14 cellular contexts compared by ENCODE assay signal in the genomic region with DNA sequence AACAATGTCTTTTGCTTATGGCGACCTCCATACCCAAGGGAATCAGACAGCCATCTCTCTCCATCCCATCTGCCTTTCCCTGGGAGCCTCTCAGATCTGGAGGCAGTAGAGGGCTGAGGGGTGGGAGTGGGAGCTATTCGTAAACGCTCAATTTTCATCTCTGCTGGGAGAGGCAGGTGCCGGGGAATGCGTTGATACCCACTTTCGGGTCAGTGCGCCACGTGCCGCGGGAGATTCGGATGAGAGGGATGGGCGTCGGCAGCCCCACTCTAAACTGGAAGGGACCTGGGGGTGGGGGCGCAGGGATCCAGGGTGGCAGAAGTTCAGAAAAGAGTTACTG. TPM values are rescaled to one million over a fixed set of nuclear protein-coding genes. Genes with fewer than 3 reads are reported as not detected.
A peak's percentile ranks its signal among the peaks of the same experiment; 100 is the strongest.
DNase-seq lines count a peak whose midpoint lies in the region; ATAC-seq and TF ChIP-seq lines count a peak whose summit lies in the region.
"Had no signal": no experiment of that assay in that cellular context is flagged by ENCODE, and none has a peak within 500 bp of the region (broad histone marks: within the 10 kb centered on the region; RNA-seq: fewer than 3 reads in every experiment).

No MANE protein-coding gene starts in this region.

- H3K4me1 Mint-ChIP-seq in MCF 10A (ENCODE audit: insufficient read depth, unreplicated experiment), result peaks cover 5% of the 10 kb centered on the region

- no peaks in the 10 kb centered on the region for H3K36me3 ChIP-seq in mammary epithelial cell (ENCODE audit: insufficient read depth, low read length)
- H3K36me3 ChIP-seq in ascending aorta, result no peaks in the 10 kb centered on the region
- no peaks in the 10 kb centered on the region for H3K36me3 ChIP-seq in tibial nerve

- CTCF ChIA-PET in MCF 10A (lab: Yijun Ruan, JAX) (interaction anchor here (0.6 to 25.6 kb wide), 4 partner anchors 214 to 477 kb away, joined by 4 to 1064 read pairs (median 6); no protein-coding TSS in a partner anchor), mammary epithelial cell (lab: Charles Lee; ENCODE audit: low non-redundant PET) (no interaction called here)

- TF ChIP-seq EP300 in tibial nerve (IDR thresholded peaks at IDR 0.05), result no peak

- H3K27ac ChIP-seq in mammary epithelial cell (ENCODE audit: insufficient read depth, low read depth, low read length), result no peak overlapping the region
- H3K27ac ChIP-seq in ascending aorta, result peak overlapping the region in 1 of 2 donors; percentile 64
- peak overlapping the region in 1 of 4 donors; percentile 74 for H3K27ac ChIP-seq in tibial nerve
- H3K27ac ChIP-seq: SK-N-MC had no signal

- no peak overlapping the region for H3K4me2 ChIP-seq in mammary epithelial cell (ENCODE audit: insufficient read depth, low read depth, low read length)

- WGBS in mammary epithelial cell (ENCODE audit: low coverage, missing lambda C conversion rate), result 1% methylated on average over 13 of the region's 14 CpGs
- 27 to 35% methylated on average over 14 of the region's 14 CpGs for WGBS in tibial nerve, 2 donors

- H3K27me3 Mint-ChIP-seq in MCF 10A (ENCODE audit: insufficient read depth, unreplicated experiment), result peaks cover 73% of the 10 kb centered on the region

- no peak overlapping the region for H3K9ac ChIP-seq in mammary epithelial cell (ENCODE audit: insufficient read depth, low read length)

- no peaks in the 10 kb centered on the region for H4K20me1 ChIP-seq in mammary epithelial cell (ENCODE audit: insufficient read depth, low read length)

- H3K9me3 Mint-ChIP-seq in MCF 10A (ENCODE audit: unreplicated experiment), result no peaks in the 10 kb centered on the region
- H3K9me3 Mint-ChIP-seq: naive thymus-derived CD4-positive, alpha-beta T cell had no signal

- H3K27me3 ChIP-seq in mammary epithelial cell (ENCODE audit: insufficient read depth, low read length), result peaks cover 37% of the 10 kb centered on the region
- no peaks in the 10 kb centered on the region for H3K27me3 ChIP-seq in ascending aorta
- peaks cover 0 to 37% of the 10 kb centered on the region in 2 donors for H3K27me3 ChIP-seq in tibial nerve

- BruUV-seq in MCF 10A (replicated peaks; lab: Mats Ljungman, UMichigan), result no TSS peak
- no TSS peak for BruUV-seq in mammary epithelial cell (replicated peaks; lab: Mats Ljungman, UMichigan)

- H3K9me3 ChIP-seq in mammary epithelial cell (replicated peaks; ENCODE audit: insufficient read depth, low read length) (no peaks in the 10 kb centered on the region), ascending aorta (no peaks in the 10 kb centered on the region), tibial nerve (no peaks in the 10 kb centered on the region)

- no peak for ATAC-seq in GM21381 (IDR thresholded peaks at IDR 0.05; ENCODE audit: unreplicated experiment)
- ATAC-seq: naive thymus-derived CD4-positive, alpha-beta T cell had no signal

- H3K36me3 Mint-ChIP-seq in MCF 10A (ENCODE audit: insufficient read depth, unreplicated experiment), result no peaks in the 10 kb centered on the region
- H3K36me3 Mint-ChIP-seq: naive thymus-derived CD4-positive, alpha-beta T cell had no signal

- dilution Hi-C loops in mammary epithelial cell (cut with HindIII; ENCODE audit: low sequenced_read_pairs), result loop anchor here (5.0 kb wide), 1 partner anchor 430 kb away; no protein-coding TSS in a partner anchor

- peak overlapping the region; percentile 55 for H3K4me3 Mint-ChIP-seq in MCF 10A (ENCODE audit: unreplicated experiment)

- POLR2A ChIA-PET in MCF 10A (lab: Yijun Ruan, JAX), result interaction anchor here (0.6 to 0.7 kb wide), 2 partner anchors 11 to 860 kb away, joined by 3 to 4 read pairs; no protein-coding TSS in a partner anchor

- H3K27ac Mint-ChIP-seq in MCF 10A (ENCODE audit: low read depth, unreplicated experiment), result no peak overlapping the region
- H3K27ac Mint-ChIP-seq: naive thymus-derived CD4-positive, alpha-beta T cell had no signal

- in situ Hi-C loops in mammary epithelial cell (cut with MboI; ENCODE audit: low sequenced_read_pairs in 2 of 2) (loop anchor here (5.0 to 10.0 kb wide), 2 partner anchors 440 to 468 kb away; no protein-coding TSS in a partner anchor), G401 (cut with HindIII; ENCODE audit: low sequenced_read_pairs) (loop anchor here (25.0 kb wide), 1 partner anchor 435 kb away; no protein-coding TSS in a partner anchor)

- intact Hi-C loops in MCF 10A (cut with micrococcal nuclease) (loop anchor here (1.0 kb wide), 1 partner anchor 37 kb away; no protein-coding TSS in a partner anchor), mammary epithelial cell (cut with micrococcal nuclease) (loop anchor here (1.0 kb wide), 2 partner anchors 37 to 214 kb away; no protein-coding TSS in a partner anchor), ascending aorta (cut with DNase I) (loop anchor here (5.0 kb wide), 1 partner anchor 110 kb away; no protein-coding TSS in a partner anchor)

- H3K79me2 ChIP-seq in mammary epithelial cell (ENCODE audit: insufficient read depth, low read length), result no peaks in the 10 kb centered on the region

- no peak overlapping the region for H3K4me3 ChIP-seq in mammary epithelial cell (replicated peaks in 1 of 3; ENCODE audit: insufficient read depth in 1 of 3, low read depth in 2 of 3, low read length in 3 of 3)
- peak overlapping the region; percentile 51 to 83 for H3K4me3 ChIP-seq in ascending aorta
- peak overlapping the region in 3 of 4 donors; percentile 27 to 60 (median 59) for H3K4me3 ChIP-seq in tibial nerve
- H3K4me3 ChIP-seq: SK-N-MC had no signal

- no peak for TF ChIP-seq POLR2A in tibial nerve (IDR thresholded peaks at IDR 0.05)

- no peak for DNase-seq in MCF 10A (ENCODE audit: unreplicated experiment)
- DNase-seq in mammary epithelial cell, result no peak
- no peak for DNase-seq in ascending aorta (ENCODE audit: low spot score in 2 of 2)
- peak; percentile 5 for DNase-seq in midbrain (lab: John Stamatoyannopoulos, UW)
- DNase-seq in tibial nerve (ENCODE audit: low spot score in 2 of 2), result no peak
- no peak for DNase-seq in G401 (ENCODE audit: low spot score)
- no peak for DNase-seq in DMS53 (lab: John Stamatoyannopoulos, UW)
- DNase-seq: activated CD4-positive, alpha-beta T cell treated with anti-CD3 and anti-CD28 coated beads for 4 hours; effector memory CD4-positive, alpha-beta T cell; naive thymus-derived CD4-positive, alpha-beta T cell; NCI-H510A treated with DMSO at 0.1 percent for 48 hours; stimulated activated naive CD4-positive, alpha-beta T cell treated with Interleukin-2 at 50 U/mL for 16 hours had no signal

- peaks cover 9% of the 10 kb centered on the region for H3K4me1 ChIP-seq in mammary epithelial cell (ENCODE audit: insufficient read depth, low read length)
- peaks cover 3 to 17% of the 10 kb centered on the region in 2 donors for H3K4me1 ChIP-seq in ascending aorta
- peaks cover 0 to 29% (median 8%) of the 10 kb centered on the region in 4 donors for H3K4me1 ChIP-seq in tibial nerve

- H2AFZ ChIP-seq in mammary epithelial cell (ENCODE audit: low read depth, low read length), result no peak overlapping the region

- TF ChIP-seq CTCF in MCF 10A (IDR thresholded peaks at IDR 0.05; ENCODE audit: unreplicated experiment) (no peak), mammary epithelial cell (conservative IDR thresholded peaks at IDR 0.05 in 1 of 2, IDR thresholded peaks at IDR 0.05 in 1 of 2; ENCODE audit: extremely low read depth in 1 of 2, insufficient read depth in 1 of 2, low read depth in 1 of 2, low read length in 2 of 2) (no peak), ascending aorta (IDR thresholded peaks at IDR 0.05) (no peak), tibial nerve (IDR thresholded peaks at IDR 0.05) (no peak)

RNA-seq across cellular contexts. Expression of gene ADAMTS8, which starts 1.4 kb away (rescaled TPM):
- not detected in 2 replicates for total RNA-seq in MCF 10A (2022)
- under 1 TPM in 1 of 2 donors, not detected in 1; 0.17 TPM for total RNA-seq in mammary epithelial cell
- not detected for polyA plus RNA-seq in mammary epithelial cell
- not detected for polyA minus RNA-seq in mammary epithelial cell
- total RNA-seq in ascending aorta, result 0.64 TPM
- total RNA-seq in tibial nerve, result 1 to 10 TPM in 3 of 4 donors, under 1 TPM in 1; 0.66 to 3.9 (median 1.6) TPM
- total RNA-seq in G401 (2014; rRNA removed; shearing (Covaris generic)), result not detected in 2 replicates
- total RNA-seq: naive thymus-derived CD4-positive, alpha-beta T cell had no signal
- polyA plus RNA-seq: naive thymus-derived CD4-positive, alpha-beta T cell had no signal

RNA-seq across cellular contexts. Expression of gene ADAMTS15, which starts 21.4 kb away (rescaled TPM):
- total RNA-seq in MCF 10A (2022) (0.54 and 0.70 TPM in 2 replicates), mammary epithelial cell (10 to 100 TPM in 1 of 2 donors, 1 to 10 TPM in 1; 2.4 to 16.5 TPM), ascending aorta (20.4 TPM), tibial nerve (10 to 100 TPM; 18.4 to 34.1 (median 24.9) TPM)
- 0.79 TPM for polyA plus RNA-seq in mammary epithelial cell
- 1.1 TPM for polyA minus RNA-seq in mammary epithelial cell
- total RNA-seq in G401 (2014; rRNA removed; shearing (Covaris generic)), result not detected in 2 replicates
- polyA plus RNA-seq: naive thymus-derived CD4-positive, alpha-beta T cell had no signal

Comparison
In these comparisons a context has a peak if more than half of its experiments do, and no peak if none do; other contexts are left out.
1. H3K4me3 ChIP-seq: peak in ascending aorta (2 of 2) and tibial nerve (3 of 4); none in mammary epithelial cell (0 of 3).